In genomic region chrX:115560211-115560977, GRCh38 we compare ENCODE assay signal across 8 cellular contexts. TPM values are rescaled to one million over a fixed set of nuclear protein-coding genes. Genes with fewer than 3 reads are reported as not detected.
DNase-seq lines count a peak whose midpoint lies in the region; ATAC-seq and TF ChIP-seq lines count a peak whose summit lies in the region.

No MANE protein-coding gene starts in this region.

- H3K4me1 ChIP-seq in RWPE2 (ENCODE audit: insufficient read depth, poor library complexity, severe bottlenecking) = peaks cover 33% of the 10 kb centered on the region
- H3K4me1 ChIP-seq in skeletal muscle tissue (ENCODE audit: control insufficient read depth in 3 of 3, insufficient read depth in 3 of 3, low read length in 3 of 3) = peaks cover 0 to 5% (median 3%) of the 10 kb centered on the region in 3 donors

- H3K27me3 ChIP-seq in RWPE2 (ENCODE audit: insufficient read depth, poor library complexity, severe bottlenecking) (no peaks in the 10 kb centered on the region), skeletal muscle tissue (ENCODE audit: control insufficient read depth in 3 of 3, insufficient read depth in 3 of 3, low read length in 3 of 3) (peaks cover 0 to 17% (median 0%) of the 10 kb centered on the region in 3 donors)

- DNase-seq in H4 (ENCODE audit: low spot score) (peak; percentile 27), RWPE2 (ENCODE audit: low spot score) (peak; percentile 68), globus pallidus (ENCODE audit: low spot score) (peak; percentile 10), NCI-H1436 (lab: John Stamatoyannopoulos, UW) (no peak)

- H3K9ac ChIP-seq in skeletal muscle tissue (ENCODE audit: low read depth in 1 of 3, low read length in 3 of 3) = peak overlapping the region; percentile 76 to 87 (median 80)

- H3K27ac ChIP-seq in RWPE2 (ENCODE audit: poor library complexity, severe bottlenecking) (peak overlapping the region; percentile 97), skeletal muscle tissue (ENCODE audit: low read depth, low read length) (peak overlapping the region; percentile 83)

- TF ChIP-seq CTCF in RWPE2 (IDR thresholded peaks at IDR 0.05; ENCODE audit: poor library complexity, severe bottlenecking) = no peak

- H3K36me3 ChIP-seq in RWPE2 (ENCODE audit: low read depth) (peaks cover 3% of the 10 kb centered on the region; the same call in 1 of the 2 replicates), skeletal muscle tissue (ENCODE audit: control insufficient read depth in 3 of 3, insufficient read depth in 3 of 3, low read length in 3 of 3) (no peaks in the 10 kb centered on the region)

- H3K9me3 ChIP-seq in RWPE2 (ENCODE audit: severe bottlenecking) (no peaks in the 10 kb centered on the region), skeletal muscle tissue (ENCODE audit: control insufficient read depth in 3 of 3, low read length in 3 of 3) (no peaks in the 10 kb centered on the region)

- H3K4me3 ChIP-seq in RWPE2 (ENCODE audit: severe bottlenecking) (peak overlapping the region; percentile 53), skeletal muscle tissue (ENCODE audit: low read length in 3 of 3) (peak overlapping the region; percentile 76 to 85 (median 81))

- ATAC-seq in RWPE2 (ENCODE audit: low read depth) = peak; percentile 75
- no peak for ATAC-seq in GM19452 (IDR thresholded peaks at IDR 0.05; ENCODE audit: unreplicated experiment)
- ATAC-seq in GM18873 (IDR thresholded peaks at IDR 0.05; ENCODE audit: low FRiP score, unreplicated experiment) = no peak
- no peak for ATAC-seq in HG02623 (IDR thresholded peaks at IDR 0.05; ENCODE audit: unreplicated experiment)

RNA-seq across cellular contexts. Expression of gene PLS3, which starts 0.6 kb away (rescaled TPM):
- 126 and 161 TPM in 2 replicates for total RNA-seq in H4 (2014; rRNA removed; shearing (Covaris generic))
- 71.0 TPM for total RNA-seq in skeletal muscle tissue
